8 cellular contexts compared by ENCODE assay signal in the genomic region with DNA sequence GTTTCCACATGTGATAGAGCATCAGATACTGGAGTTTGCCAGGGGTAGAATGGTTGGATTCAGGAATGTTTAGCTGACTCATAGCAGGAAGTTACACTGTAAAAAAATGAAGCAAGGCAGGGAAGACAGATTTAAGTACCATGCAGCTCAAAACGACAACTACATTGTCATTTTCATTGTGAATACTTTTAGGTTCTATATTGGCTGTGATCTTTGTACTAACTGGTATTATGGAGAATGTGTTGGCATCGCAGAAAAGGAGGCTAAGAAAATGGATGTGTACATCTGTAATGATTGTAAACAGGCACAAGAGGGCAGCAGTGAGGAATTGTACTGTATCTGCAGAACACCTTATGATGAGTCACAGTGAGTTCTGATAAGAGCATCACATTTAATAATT. TPM values are rescaled to one million over a fixed set of nuclear protein-coding genes. Genes with fewer than 3 reads are reported as not detected.
DNase-seq lines count a peak whose midpoint lies in the region; TF ChIP-seq lines count a peak whose summit lies in the region.
"Not testable (repeated sequence)": the region's sequence is repeated elsewhere in the genome, so short reads cannot be mapped to it uniquely, and the experiment has no call there.

No MANE protein-coding gene starts in this region.

- POLR2A ChIA-PET in HEK293 (lab: Yijun Ruan, JAX) = not testable (repeated sequence)

- H3K9ac ChIP-seq in fibroblast of lung (ENCODE audit: insufficient read depth, low read length) = not testable (repeated sequence)

- H3K36me3 Mint-ChIP-seq in activated T-helper 2 cell treated with anti-CD3 and anti-CD28 coated beads, Interferon-gamma antibody, Interleukin-2, Interleukin-4, amounts not matched to agents 10 μg/mL and 5 μg/mL and 100 μg/mL, durations not matched to agents 14 hours and 24 hours and 36 hours (ENCODE audit: low read depth) = not testable (repeated sequence)

- peaks cover 31% of the 10 kb centered on the region for H3K4me1 Mint-ChIP-seq in activated T-helper 2 cell treated with anti-CD3 and anti-CD28 coated beads, Interferon-gamma antibody, Interleukin-2, Interleukin-4, amounts not matched to agents 10 μg/mL and 5 μg/mL and 100 μg/mL, durations not matched to agents 14 hours and 24 hours and 36 hours (ENCODE audit: low read depth)

- H3K4me3 ChIP-seq in HEK293 (ENCODE audit: low read depth, low read length); fibroblast of lung (replicated peaks in 1 of 4; ENCODE audit: control extremely low read depth in 1 of 4, insufficient read depth in 1 of 4, low read depth in 3 of 4, low read length in 4 of 4): not testable (repeated sequence)

- DNase-seq in DMS153 (lab: John Stamatoyannopoulos, UW) (peak; percentile 30), NCI-H2029 (lab: John Stamatoyannopoulos, UW) (peak; percentile 45), SK-N-DZ (ENCODE audit: low spot score) (peak; percentile 73), fibroblast of lung (ENCODE audit: low read depth in 2 of 2) (peak; percentile 48 to 67), myocyte (ENCODE audit: low read depth) (peak; percentile 79)
- DNase-seq in activated T-helper 2 cell treated with anti-CD3 and anti-CD28 coated beads, Interferon-gamma antibody, Interleukin-2, Interleukin-4, amounts not matched to agents 10 μg/mL and 5 μg/mL and 100 μg/mL, durations not matched to agents 14 hours and 24 hours and 36 hours (ENCODE audit: low spot score) = peak; percentile 41
- peak in 5 of 6 experiments; percentile 46 to 80 (median 54) for DNase-seq in stimulated activated naive CD4-positive, alpha-beta T cell (lab: John Stamatoyannopoulos, UW)

- peak overlapping the region; percentile 63 for H2AFZ ChIP-seq in fibroblast of lung (ENCODE audit: low read length)

- H3K27me3 ChIP-seq in fibroblast of lung (ENCODE audit: control insufficient read depth, insufficient read depth, low read length) = not testable (repeated sequence)

- H3K9me3 ChIP-seq in HEK293 (ENCODE audit: control insufficient read depth, insufficient read depth, low read depth, low read length); fibroblast of lung (ENCODE audit: control insufficient read depth, insufficient read depth, low read depth, low read length): not testable (repeated sequence)

- intact Hi-C loops in activated T-helper 2 cell treated with anti-CD3 and anti-CD28 coated beads, Interferon-gamma antibody, Interleukin-2, Interleukin-4, amounts not matched to agents 10 μg/mL and 5 μg/mL and 100 μg/mL, durations not matched to agents 14 hours and 24 hours and 36 hours (cut with micrococcal nuclease) = not testable (repeated sequence)

- not testable (repeated sequence) for H3K4me1 ChIP-seq in HEK293 (ENCODE audit: control insufficient read depth, insufficient read depth, low read length); fibroblast of lung (ENCODE audit: control insufficient read depth, extremely low read depth, insufficient read depth, low read length)

- not testable (repeated sequence) for H3K27me3 Mint-ChIP-seq in activated T-helper 2 cell treated with anti-CD3 and anti-CD28 coated beads, Interferon-gamma antibody, Interleukin-2, Interleukin-4, amounts not matched to agents 10 μg/mL and 5 μg/mL and 100 μg/mL, durations not matched to agents 14 hours and 24 hours and 36 hours (ENCODE audit: low read depth)

- not testable (repeated sequence) for H3K4me3 Mint-ChIP-seq in activated T-helper 2 cell treated with anti-CD3 and anti-CD28 coated beads, Interferon-gamma antibody, Interleukin-2, Interleukin-4, amounts not matched to agents 10 μg/mL and 5 μg/mL and 100 μg/mL, durations not matched to agents 14 hours and 24 hours and 36 hours (ENCODE audit: low read depth)

- CTCF ChIA-PET in HEK293 (lab: Yijun Ruan, JAX) = interaction anchor here (0.6 to 1.6 kb wide), 10 partner anchors 10 to 339 kb away, joined by 3 to 7 read pairs (median 3); no protein-coding TSS in a partner anchor

- H3K27ac ChIP-seq in HEK293 (ENCODE audit: extremely low read depth, low read depth, low read length); fibroblast of lung (ENCODE audit: insufficient read depth, low read length): not testable (repeated sequence)

- H4K20me1 ChIP-seq in fibroblast of lung (ENCODE audit: control insufficient read depth, extremely low read depth, insufficient read depth, low read length) = not testable (repeated sequence)

- TF ChIP-seq CTCF in HEK293 (tag by site-specific recombination; IDR thresholded peaks at IDR 0.05) = peak; percentile 56
- TF ChIP-seq CTCF in fibroblast of lung (conservative IDR thresholded peaks at IDR 0.05 in 1 of 2, IDR thresholded peaks at IDR 0.05 in 1 of 2; ENCODE audit: low read depth in 1 of 2, low read length in 2 of 2) = peak; percentile 41 to 45

- not testable (repeated sequence) for H3K9me3 Mint-ChIP-seq in activated T-helper 2 cell treated with anti-CD3 and anti-CD28 coated beads, Interferon-gamma antibody, Interleukin-2, Interleukin-4, amounts not matched to agents 10 μg/mL and 5 μg/mL and 100 μg/mL, durations not matched to agents 14 hours and 24 hours and 36 hours

- not testable (repeated sequence) for H3K4me2 ChIP-seq in fibroblast of lung (ENCODE audit: extremely low read depth, insufficient read depth, low read length)

- not testable (repeated sequence) for H3K79me2 ChIP-seq in fibroblast of lung (ENCODE audit: control insufficient read depth, insufficient read depth, low read length)

- H3K27ac Mint-ChIP-seq in activated T-helper 2 cell treated with anti-CD3 and anti-CD28 coated beads, Interferon-gamma antibody, Interleukin-2, Interleukin-4, amounts not matched to agents 10 μg/mL and 5 μg/mL and 100 μg/mL, durations not matched to agents 14 hours and 24 hours and 36 hours = peak overlapping the region; percentile 36

- not testable (repeated sequence) for H3K36me3 ChIP-seq in HEK293 (ENCODE audit: control insufficient read depth in 2 of 2, insufficient read depth in 1 of 2, low read length in 2 of 2); fibroblast of lung (ENCODE audit: control insufficient read depth, insufficient read depth, low read length)

TF ChIP-seq in HEK293, 187 proteins besides CTCF, POLR2A, EP300 and RAD21:
- peak; percentile 53 for TF ChIP-seq ZNF654 (tag by site-specific recombination; IDR thresholded peaks at IDR 0.05; ENCODE audit: low read depth)
- TF ChIP-seq ZNF600 (tag by site-specific recombination; IDR thresholded peaks at IDR 0.05) = 0 out of 2 replicates have a peak, but pooled peaks have one; percentile 42

RNA-seq across cellular contexts. Expression of a gene that starts 8.2 kb away (rescaled TPM):
- 0.73 and 1.0 TPM in 2 replicates for polyA plus RNA-seq in SK-N-DZ (2014; cell fraction: cytosol; rRNA removed)
- polyA plus RNA-seq in SK-N-DZ (2014; cell fraction: nucleus; rRNA removed) = 1.9 and 4.9 TPM in 2 replicates
- 10.5 and 16.1 TPM in 2 replicates for total RNA-seq in activated T-helper 2 cell treated with anti-CD3 and anti-CD28 coated beads, Interferon-gamma antibody, Interleukin-2, Interleukin-4, amounts not matched to agents 10 μg/mL and 5 μg/mL and 100 μg/mL, durations not matched to agents 14 hours and 24 hours and 36 hours
- total RNA-seq in fibroblast of lung (6.2 and 7.3 TPM in 2 replicates), myocyte (5.1 and 7.4 TPM in 2 replicates)
- 2.3 and 2.4 TPM in 2 replicates for polyA plus RNA-seq in fibroblast of lung
- 1.8 and 2.4 TPM in 2 replicates for polyA plus RNA-seq in fibroblast of lung (2012)
- polyA minus RNA-seq in fibroblast of lung (ENCODE audit: low replicate concordance) = 8.5 and 12.6 TPM in 2 replicates
- 15.1 TPM for polyA plus RNA-seq in myocyte (2012)
